Comparison of ENCODE assay signal across 8 cellular contexts in the genomic region with DNA sequence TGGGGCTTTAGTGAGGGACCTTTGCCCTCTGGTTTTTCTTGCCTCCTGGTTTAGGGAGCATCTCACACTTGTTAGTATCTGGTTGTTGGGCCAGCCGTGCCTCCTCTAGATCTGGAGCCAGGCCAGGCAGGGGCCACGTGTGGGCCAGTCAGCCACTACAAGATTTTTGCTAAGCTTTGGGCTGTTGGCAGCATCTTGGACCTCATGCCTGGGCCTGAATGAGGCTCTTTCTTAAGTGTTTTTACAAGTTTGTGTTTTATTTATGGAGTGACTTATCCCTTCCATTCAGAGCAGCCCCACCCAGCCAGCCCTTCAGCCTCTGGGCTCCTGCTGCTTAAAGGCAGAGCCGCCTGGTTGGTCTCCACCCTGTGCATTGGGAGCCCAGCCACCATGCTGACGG. TPM values are rescaled to one million over a fixed set of nuclear protein-coding genes. Genes with fewer than 3 reads are reported as not detected.
DNase-seq lines count a peak whose midpoint lies in the region; ATAC-seq and TF ChIP-seq lines count a peak whose summit lies in the region.

No MANE protein-coding gene starts in this region.

- DNase-seq in COLO829 (ENCODE audit: low spot score) = peak; percentile 73
- peak; percentile 77 for DNase-seq in RPMI7951 (ENCODE audit: low read depth)
- no peak for DNase-seq in effector memory CD8-positive, alpha-beta T cell
- peak; percentile 87 for DNase-seq in osteocyte (ENCODE audit: extremely low spot score, unreplicated experiment)
- DNase-seq in globus pallidus (ENCODE audit: low spot score) = no peak
- DNase-seq in NCI-H1436 (lab: John Stamatoyannopoulos, UW) = no peak
- DNase-seq in activated gamma-delta T cell treated with Interleukin-2 at 50 U/mL for 16 hours = no peak

- H3K9me3 Mint-ChIP-seq in effector memory CD8-positive, alpha-beta T cell = no peaks in the 10 kb centered on the region
- H3K9me3 Mint-ChIP-seq in osteocyte (ENCODE audit: unreplicated experiment) = no peaks in the 10 kb centered on the region

- ATAC-seq in effector memory CD8-positive, alpha-beta T cell (replicated peaks) = no peak
- ATAC-seq in GM21619 (IDR thresholded peaks at IDR 0.05; ENCODE audit: unreplicated experiment) = no peak

- peak overlapping the region; percentile 86 to 94 for H3K27ac Mint-ChIP-seq in effector memory CD8-positive, alpha-beta T cell
- H3K27ac Mint-ChIP-seq in osteocyte (ENCODE audit: unreplicated experiment) = peak overlapping the region; percentile 92

- peaks cover 68 to 70% of the 10 kb centered on the region in 2 donors for H3K4me1 Mint-ChIP-seq in effector memory CD8-positive, alpha-beta T cell (ENCODE audit: low read depth in 2 of 2)
- H3K4me1 Mint-ChIP-seq in osteocyte (ENCODE audit: unreplicated experiment) = peaks cover 74% of the 10 kb centered on the region

- H3K4me3 Mint-ChIP-seq in effector memory CD8-positive, alpha-beta T cell = peak overlapping the region; percentile 44 to 90
- H3K4me3 Mint-ChIP-seq in osteocyte (ENCODE audit: unreplicated experiment) = peak overlapping the region; percentile 3

- H3K27me3 Mint-ChIP-seq in effector memory CD8-positive, alpha-beta T cell = no peaks in the 10 kb centered on the region
- no peaks in the 10 kb centered on the region for H3K27me3 Mint-ChIP-seq in osteocyte (ENCODE audit: unreplicated experiment)

- TF ChIP-seq CTCF in osteocyte (IDR thresholded peaks at IDR 0.05) = no peak

- peaks cover 33% of the 10 kb centered on the region for H3K36me3 Mint-ChIP-seq in effector memory CD8-positive, alpha-beta T cell (ENCODE audit: insufficient read depth)
- H3K36me3 Mint-ChIP-seq in osteocyte (ENCODE audit: unreplicated experiment) = peaks cover 2% of the 10 kb centered on the region

RNA-seq across cellular contexts. Expression of a gene that starts 1.6 kb away (rescaled TPM):
- 224 and 307 TPM in 2 replicates for total RNA-seq in RPMI7951 (2014; rRNA removed; shearing (Covaris generic))
- 138 and 140 TPM in 2 replicates for total RNA-seq in osteocyte

RNA-seq across cellular contexts. Expression of a gene that starts 28.1 kb away (rescaled TPM):
- 4.7 and 5.7 TPM in 2 replicates for total RNA-seq in RPMI7951 (2014; rRNA removed; shearing (Covaris generic))
- total RNA-seq in osteocyte = 16.6 and 17.0 TPM in 2 replicates

RNA-seq across cellular contexts. Expression of a gene that starts 39.5 kb away (rescaled TPM):
- total RNA-seq in RPMI7951 (2014; rRNA removed; shearing (Covaris generic)) = not detected in 2 replicates
- total RNA-seq in osteocyte = not detected in 2 replicates

RNA-seq across cellular contexts. Expression of a gene that starts 44.3 kb away (rescaled TPM):
- total RNA-seq in RPMI7951 (2014; rRNA removed; shearing (Covaris generic)) = 27.8 and 30.5 TPM in 2 replicates
- 16.5 and 17.7 TPM in 2 replicates for total RNA-seq in osteocyte

Comparison
In these comparisons a context has a peak if more than half of its experiments do, and no peak if none do; other contexts are left out.
1. DNase-seq: peak in COLO829 (single experiment), RPMI7951 (single experiment) and osteocyte (single experiment); none in effector memory CD8-positive, alpha-beta T cell (0 of 3), globus pallidus (single experiment), NCI-H1436 (single experiment) and activated gamma-delta T cell treated with Interleukin-2 at 50 U/mL for 16 hours (single experiment).